25 cellular contexts compared by ENCODE assay signal in the genomic region with DNA sequence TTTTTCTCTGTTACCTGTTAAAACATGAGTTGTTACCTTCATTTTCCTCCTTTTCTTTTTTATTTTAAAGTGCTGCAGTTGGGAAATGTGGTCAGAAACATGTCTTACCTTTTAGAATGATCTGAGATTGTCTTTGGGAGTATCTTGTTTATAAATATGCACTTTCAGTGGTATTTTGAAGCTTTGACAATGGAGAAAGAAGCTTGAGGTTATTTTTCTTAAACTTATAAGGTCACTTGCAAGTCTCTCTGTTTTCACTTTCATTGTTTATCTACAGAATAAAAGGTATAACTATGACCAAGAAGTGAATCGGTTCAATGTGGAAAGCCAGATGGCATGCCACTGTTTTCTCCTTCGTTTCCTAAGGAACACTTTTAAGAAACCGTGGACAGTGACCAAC.
DNase-seq lines count a peak whose midpoint lies in the region; ATAC-seq and TF ChIP-seq lines count a peak whose summit lies in the region.
"Had no signal": no experiment of that assay in that cellular context is flagged by ENCODE, and none has a peak within 500 bp of the region (broad histone marks: within the 10 kb centered on the region; RNA-seq: fewer than 3 reads in every experiment).

No MANE protein-coding gene starts in this region.

- H3K23ac ChIP-seq in mesendoderm (ENCODE audit: low read length) = no peak overlapping the region

- H3K79me1 ChIP-seq in mesendoderm (ENCODE audit: low read length) = no peaks in the 10 kb centered on the region

- no peaks in the 10 kb centered on the region for H3K27me3 ChIP-seq in mesendoderm (ENCODE audit: insufficient read depth, low read length, poor library complexity)
- H3K27me3 ChIP-seq: hepatocyte, right atrium auricular region, SJSA1, suprapubic skin, vagina had no signal

- no peak for DNase-seq in mesendoderm
- DNase-seq in HEK293T (ENCODE audit: extremely low spot score) = no peak
- no peak for DNase-seq in AG08396 (ENCODE audit: low spot score)
- DNase-seq: ACHN; activated CD4-positive, alpha-beta T cell treated with anti-CD3 and anti-CD28 coated beads, Interleukin-2, amount 50 U/mL, for 4 hours; activated naive CD4-positive, alpha-beta T cell; activated T-cell treated with anti-CD3 and anti-CD28 coated beads for 4 hours; foreskin fibroblast; NCI-H1694 treated with DMSO at 0.1 percent for 48 hours; T-helper 17 cell had no signal

- H2BK15ac ChIP-seq in mesendoderm (replicated peaks; ENCODE audit: low read depth) = no peak overlapping the region

- H3K4me1 ChIP-seq in mesendoderm (ENCODE audit: control insufficient read depth, low read depth, low read length) = no peaks in the 10 kb centered on the region
- H3K4me1 ChIP-seq: right atrium auricular region had no signal

- WGBS in mesendoderm (ENCODE audit: extremely low coverage, insufficient coverage, low lambda C conversion rate) = no CpG with 5 or more reads among the region's 3 CpGs

- no peaks in the 10 kb centered on the region for H3K36me3 ChIP-seq in mesendoderm (ENCODE audit: control insufficient read depth, insufficient read depth, low read length)
- H3K36me3 ChIP-seq: right atrium auricular region, SJSA1, suprapubic skin, vagina had no signal

- H3K27ac ChIP-seq in mesendoderm (ENCODE audit: low read depth, low read length) = no peak overlapping the region
- H3K27ac ChIP-seq: C4-2B, epithelial cell of prostate, hepatocyte, right atrium auricular region, SJSA1, suprapubic skin, vagina, VCaP had no signal

- H3K79me2 ChIP-seq in mesendoderm (ENCODE audit: control insufficient read depth, insufficient read depth, low read length) = no peaks in the 10 kb centered on the region
- H3K79me2 ChIP-seq: hepatocyte had no signal

- no peak overlapping the region for H2BK5ac ChIP-seq in mesendoderm (ENCODE audit: low read length)

- POLR2A ChIA-PET in HEK293T (lab: Yijun Ruan, JAX) = no interaction called here

- H2AK5ac ChIP-seq in mesendoderm (ENCODE audit: low read length) = no peak overlapping the region

- H3K9ac ChIP-seq in mesendoderm (ENCODE audit: low read length) = no peak overlapping the region

- no peak overlapping the region for H3K18ac ChIP-seq in mesendoderm (ENCODE audit: low read length)

- no peak overlapping the region for H4K5ac ChIP-seq in mesendoderm (ENCODE audit: low read length)

- H3K4me3 ChIP-seq in mesendoderm (ENCODE audit: low read length) = no peak overlapping the region
- H3K4me3 ChIP-seq: hepatocyte, right atrium auricular region, SJSA1, suprapubic skin, vagina had no signal

- CTCF ChIA-PET in HEK293T (lab: Yijun Ruan, JAX) = no interaction called here

- H3K4me2 ChIP-seq in mesendoderm (ENCODE audit: low read length) = no peak overlapping the region
- H3K4me2 ChIP-seq: hepatocyte had no signal

- no peak overlapping the region for H2BK120ac ChIP-seq in mesendoderm (ENCODE audit: low read depth, low read length)

- no peak overlapping the region for H3K4ac ChIP-seq in mesendoderm (ENCODE audit: low read depth, low read length)

- H3K56ac ChIP-seq in mesendoderm (ENCODE audit: low read length) = no peak overlapping the region

- ATAC-seq in GM18499 (IDR thresholded peaks at IDR 0.05; ENCODE audit: insufficient read depth, unreplicated experiment) = peak; percentile 36
- ATAC-seq in GM19351 (IDR thresholded peaks at IDR 0.05; ENCODE audit: unreplicated experiment) = peak; percentile 51
- peak; percentile 37 for ATAC-seq in HG02571 (IDR thresholded peaks at IDR 0.05; ENCODE audit: unreplicated experiment)
- peak; percentile 43 for ATAC-seq in HG03432 (IDR thresholded peaks at IDR 0.05; ENCODE audit: unreplicated experiment)
- ATAC-seq in HG03342 (IDR thresholded peaks at IDR 0.05; ENCODE audit: unreplicated experiment) = no peak
- ATAC-seq: HepG2, Panc1, T-helper 17 cell had no signal

- no peak overlapping the region for H4K8ac ChIP-seq in mesendoderm (ENCODE audit: low read depth, low read length)

TF ChIP-seq in HEK293T, 16 proteins besides CTCF, POLR2A, EP300 and RAD21:
- TF ChIP-seq, protein P1, sequence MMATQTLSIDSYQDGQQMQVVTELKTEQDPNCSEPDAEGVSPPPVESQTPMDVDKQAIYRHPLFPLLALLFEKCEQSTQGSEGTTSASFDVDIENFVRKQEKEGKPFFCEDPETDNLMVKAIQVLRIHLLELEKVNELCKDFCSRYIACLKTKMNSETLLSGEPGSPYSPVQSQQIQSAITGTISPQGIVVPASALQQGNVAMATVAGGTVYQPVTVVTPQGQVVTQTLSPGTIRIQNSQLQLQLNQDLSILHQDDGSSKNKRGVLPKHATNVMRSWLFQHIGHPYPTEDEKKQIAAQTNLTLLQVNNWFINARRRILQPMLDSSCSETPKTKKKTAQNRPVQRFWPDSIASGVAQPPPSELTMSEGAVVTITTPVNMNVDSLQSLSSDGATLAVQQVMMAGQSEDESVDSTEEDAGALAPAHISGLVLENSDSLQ (IDR thresholded peaks at IDR 0.05) = no peak
- TF ChIP-seq SP1 (IDR thresholded peaks at IDR 0.05) (no peak), ARNT (IDR thresholded peaks at IDR 0.05) (no peak), FOXK2 (IDR thresholded peaks at IDR 0.05) (no peak), SUZ12 (IDR thresholded peaks at IDR 0.05) (no peak), HDGF (IDR thresholded peaks at IDR 0.05; ENCODE audit: borderline replicate concordance) (no peak), FOXA1 (IDR thresholded peaks at IDR 0.05) (no peak), FOXM1 (IDR thresholded peaks at IDR 0.05; ENCODE audit: borderline replicate concordance) (no peak), TARDBP (IDR thresholded peaks at IDR 0.05) (no peak), L3MBTL2 (conservative IDR thresholded peaks at IDR 0.05) (no peak), LEF1 (IDR thresholded peaks at IDR 0.05; ENCODE audit: borderline replicate concordance) (no peak), ZNF384 (IDR thresholded peaks at IDR 0.05) (no peak), CTBP1 (IDR thresholded peaks at IDR 0.05; ENCODE audit: borderline replicate concordance) (no peak), BHLHE40 (IDR thresholded peaks at IDR 0.05; ENCODE audit: borderline replicate concordance) (no peak), ELF4 (IDR thresholded peaks at IDR 0.05) (no peak), NFRKB (IDR thresholded peaks at IDR 0.05) (no peak)
TF ChIP-seq in HEK293T: peak in this region for 0.
